8 cellular contexts compared by ENCODE assay signal in genomic region chr14:61472025-61472672, GRCh38.
A peak's percentile ranks its signal among the peaks of the same experiment; 100 is the strongest.
DNase-seq lines count a peak whose midpoint lies in the region; ATAC-seq, FAIRE-seq and TF ChIP-seq lines count a peak whose summit lies in the region.

No MANE protein-coding gene starts in this region.

- H3K9me3 ChIP-seq in OCI-LY1 (ENCODE audit: low read length) (no peaks in the 10 kb centered on the region), K562 (replicated peaks; ENCODE audit: control insufficient read depth, insufficient read depth, low read depth, low read length) (no peaks in the 10 kb centered on the region), stomach smooth muscle (ENCODE audit: control insufficient read depth in 2 of 2, low read length in 2 of 2) (no peaks in the 10 kb centered on the region)

- no peak for FAIRE-seq in K562 (lab: Jason Lieb, UNC)

- TF ChIP-seq RAD21 in K562 (CRISPR knock-in tag; conservative IDR thresholded peaks at IDR 0.05 in 1 of 2, IDR thresholded peaks at IDR 0.05 in 1 of 2): no peak; a peak in 1 of 4 replicates

- no peaks in the 10 kb centered on the region for H3K36me3 ChIP-seq in OCI-LY1 (ENCODE audit: insufficient read depth, low read length)
- H3K36me3 ChIP-seq in K562 (ENCODE audit: control insufficient read depth, insufficient read depth, low read length): no peaks in the 10 kb centered on the region
- no peaks in the 10 kb centered on the region for H3K36me3 ChIP-seq in kidney epithelial cell (ENCODE audit: control insufficient read depth, insufficient read depth, low read length)
- no peaks in the 10 kb centered on the region for H3K36me3 ChIP-seq in stomach smooth muscle (ENCODE audit: control insufficient read depth in 2 of 2, insufficient read depth in 2 of 2, low read length in 2 of 2)

- WGBS in K562 (ENCODE audit: insufficient coverage, low coverage, missing lambda C conversion rate): 17% methylated on average over 8 of the region's 8 CpGs

- in situ Hi-C loops in K562 (cut with MboI): no loop called here

- no peak for TF ChIP-seq EP300 in K562 (IDR thresholded peaks at IDR 0.05; ENCODE audit: low read length)

- no peaks in the 10 kb centered on the region for H3K9me2 ChIP-seq in OCI-LY1 (ENCODE audit: low read depth, low read length)

- H3K27me3 ChIP-seq in OCI-LY1 (ENCODE audit: insufficient read depth, low read length) (no peaks in the 10 kb centered on the region), K562 (ENCODE audit: control insufficient read depth in 2 of 2, insufficient read depth in 2 of 2, low read length in 2 of 2) (no peaks in the 10 kb centered on the region; a peak in 2 of 5 replicates), kidney epithelial cell (ENCODE audit: control insufficient read depth, insufficient read depth, low read length) (no peaks in the 10 kb centered on the region), stomach smooth muscle (ENCODE audit: control insufficient read depth in 1 of 2, insufficient read depth in 2 of 2, low read length in 2 of 2) (peaks cover 0 to 3% of the 10 kb centered on the region in 2 donors)

- H3K4me1 ChIP-seq in OCI-LY1 (ENCODE audit: insufficient read depth, low read length, severe bottlenecking) (peaks cover 85% of the 10 kb centered on the region), K562 (replicated peaks in 1 of 2; ENCODE audit: control insufficient read depth in 2 of 2, insufficient read depth in 2 of 2, low read length in 2 of 2) (peaks cover 0 to 3% of the 10 kb centered on the region in 2 experiments; a peak in 1 of 5 replicates), stomach smooth muscle (ENCODE audit: control insufficient read depth, insufficient read depth, low read length) (peaks cover 30% of the 10 kb centered on the region)

- TF ChIP-seq CTCF in OCI-LY1 (IDR thresholded peaks at IDR 0.05; ENCODE audit: low read length) (no peak), K562 (IDR thresholded peaks at IDR 0.05 in 2 of 3, conservative IDR thresholded peaks at IDR 0.05 in 1 of 3; ENCODE audit: insufficient read depth in 2 of 3, low read depth in 1 of 3, low read length in 3 of 3) (no peak), kidney epithelial cell (IDR thresholded peaks at IDR 0.05; ENCODE audit: insufficient read depth, low read length, poor library complexity, severe bottlenecking) (no peak)

- ATAC-seq in K562: no peak
- ATAC-seq in HG02571 (IDR thresholded peaks at IDR 0.05; ENCODE audit: unreplicated experiment): no peak

- peaks cover 16% of the 10 kb centered on the region for H3F3A ChIP-seq in OCI-LY1 (ENCODE audit: insufficient read depth, low read length)

- H4K20me1 ChIP-seq in OCI-LY1 (ENCODE audit: insufficient read depth, low read length) (no peaks in the 10 kb centered on the region), K562 (replicated peaks; ENCODE audit: control insufficient read depth, insufficient read depth, low read length) (no peaks in the 10 kb centered on the region; the same call in 1 of the 2 replicates)

- CTCF ChIA-PET in K562 (lab: Yijun Ruan, JAX; ENCODE audit: low intra/inter-chr PET ratio): no interaction called here

- intact Hi-C loops in K562 (cut with micrococcal nuclease): no loop called here

- BruUV-seq in K562 (replicated peaks; lab: Mats Ljungman, UMichigan): no TSS peak

- H3K9me1 ChIP-seq in K562 (ENCODE audit: control insufficient read depth, insufficient read depth, low read length): no peaks in the 10 kb centered on the region

- H2AFZ ChIP-seq in OCI-LY1 (ENCODE audit: low read length) (peak overlapping the region; percentile 8; the same call in 1 of the 2 replicates), K562 (ENCODE audit: low read depth, low read length) (no peak overlapping the region)

- H3K27ac ChIP-seq in OCI-LY1 (ENCODE audit: low read depth, low read length, poor library complexity, severe bottlenecking) (peak overlapping the region; percentile 100), K562 (ENCODE audit: extremely low read depth, low read depth, low read length) (no peak overlapping the region), stomach smooth muscle (ENCODE audit: low read length) (no peak overlapping the region)

- H3K79me2 ChIP-seq in OCI-LY1 (ENCODE audit: insufficient read depth, low read length) (no peaks in the 10 kb centered on the region), K562 (ENCODE audit: control insufficient read depth, insufficient read depth, low read length) (no peaks in the 10 kb centered on the region)

- peak overlapping the region; percentile 86 for H3K4me2 ChIP-seq in OCI-LY1 (ENCODE audit: low read length)
- H3K4me2 ChIP-seq in K562 (ENCODE audit: insufficient read depth, low read length): no peak overlapping the region

- DNase-seq in SKM-1 treated with dmso at 0.1 percent for 144 hours (lab: John Stamatoyannopoulos, UW; ENCODE audit: unreplicated experiment): peak; percentile 8
- no peak for DNase-seq in SKM-1 (lab: John Stamatoyannopoulos, UW; ENCODE audit: unreplicated experiment)
- no peak for DNase-seq in K562 (ENCODE audit: extremely low read depth in 1 of 4, low spot score in 3 of 4)
- DNase-seq in kidney epithelial cell (ENCODE audit: low read depth): peak; percentile 97
- DNase-seq in NK-92 (lab: John Stamatoyannopoulos, UW; ENCODE audit: unreplicated experiment): no peak

- no peak for TF ChIP-seq POLR2A in K562 (conservative IDR thresholded peaks at IDR 0.05)

- peak overlapping the region; percentile 76 for H3K9ac ChIP-seq in OCI-LY1 (ENCODE audit: low read length)
- no peak overlapping the region for H3K9ac ChIP-seq in K562 (ENCODE audit: insufficient read depth in 1 of 2, low read depth in 2 of 2, low read length in 2 of 2)
- peak overlapping the region; percentile 55 to 57 for H3K9ac ChIP-seq in stomach smooth muscle (ENCODE audit: low read length in 2 of 2)

- POLR2A ChIA-PET in K562 (lab: Yijun Ruan, JAX): interaction anchor here (1.6 kb wide), 1 partner anchor 234 kb away, joined by 3 read pairs; no protein-coding TSS in a partner anchor

- H3K4me3 ChIP-seq in OCI-LY1 (ENCODE audit: low read depth, low read length, poor library complexity, severe bottlenecking) (peak overlapping the region; percentile 53), K562 (no peak overlapping the region), kidney epithelial cell (ENCODE audit: low read depth, low read length) (peak overlapping the region; percentile 8), stomach smooth muscle (ENCODE audit: low read length in 2 of 2) (peak overlapping the region; percentile 73 to 76)

TF ChIP-seq in K562, 482 proteins besides CTCF, POLR2A, EP300 and RAD21 (continues in another document):
- TF ChIP-seq RERE (CRISPR knock-in tag; IDR thresholded peaks at IDR 0.05; ENCODE audit: borderline replicate concordance) (no peak), EZH2 (IDR thresholded peaks at IDR 0.05; ENCODE audit: borderline replicate concordance, low read depth, low read length) (no peak), FOXA3 (CRISPR knock-in tag; conservative IDR thresholded peaks at IDR 0.05 in 1 of 2, IDR thresholded peaks at IDR 0.05 in 1 of 2) (peak in 1 of 2 experiments; percentile 74; a peak in 2 of 4 replicates)

Comparison
In these comparisons a context has a peak if more than half of its experiments do, and no peak if none do; other contexts are left out.
1. DNase-seq: peak in SKM-1 treated with dmso at 0.1 percent for 144 hours (single experiment) and kidney epithelial cell (single experiment); none in SKM-1 (single experiment), K562 (0 of 4) and NK-92 (single experiment).
2. H3K9ac ChIP-seq: peak in OCI-LY1 (single experiment) and stomach smooth muscle (2 of 2); none in K562 (0 of 2).